ENCODE assay signal across 13 cellular contexts in the genomic region with DNA sequence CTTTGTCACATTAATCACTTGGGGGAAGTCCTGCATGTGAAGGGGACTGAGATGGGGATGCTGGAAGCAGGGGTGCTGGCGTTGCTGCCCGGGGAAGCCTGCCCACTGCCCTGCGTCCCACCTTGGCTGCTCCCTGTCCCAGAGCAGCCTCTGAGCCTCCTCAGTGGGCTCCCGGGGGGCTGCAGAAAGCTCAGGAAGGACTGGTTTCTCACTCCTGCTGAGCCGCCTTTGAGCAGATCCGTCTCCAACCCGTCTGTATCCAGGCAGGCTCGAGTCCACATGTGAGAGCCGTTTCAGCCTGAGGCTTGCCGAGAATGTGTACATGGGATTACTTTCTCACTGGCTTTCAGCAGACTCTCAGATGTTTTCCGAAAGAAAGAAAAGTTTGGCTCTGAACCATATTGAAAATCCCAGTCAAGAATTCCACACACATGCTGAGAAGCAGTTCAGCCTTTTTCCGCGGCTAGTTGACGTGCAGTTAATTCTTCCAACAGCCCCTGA.
DNase-seq lines count a peak whose midpoint lies in the region; ATAC-seq and TF ChIP-seq lines count a peak whose summit lies in the region.
"Had no signal": no experiment of that assay in that cellular context is flagged by ENCODE, and none has a peak within 500 bp of the region (broad histone marks: within the 10 kb centered on the region; RNA-seq: fewer than 3 reads in every experiment).

No MANE protein-coding gene starts in this region.

- TF ChIP-seq POLR2A in uterus (IDR thresholded peaks at IDR 0.05): no peak

- DNase-seq in cardiac septum (ENCODE audit: low spot score): peak; percentile 70
- DNase-seq in right atrium auricular region (ENCODE audit: low spot score): no peak
- peak; percentile 17 for DNase-seq in fibroblast of pulmonary artery (ENCODE audit: low read depth)
- DNase-seq in nephron progenitor cell: no peak
- no peak for DNase-seq in uterus
- no peak for DNase-seq in GOT3 (lab: John Stamatoyannopoulos, UW)
- no peak for DNase-seq in NCI-H2029 (lab: John Stamatoyannopoulos, UW)
- DNase-seq: adrenal gland, retina had no signal

- H3K4me1 Mint-ChIP-seq in nephron progenitor cell: peaks cover 68% of the 10 kb centered on the region

- no peaks in the 10 kb centered on the region for H3K9me3 ChIP-seq in right atrium auricular region
- no peaks in the 10 kb centered on the region for H3K9me3 ChIP-seq in uterus
- H3K9me3 ChIP-seq: A549, adrenal gland had no signal

- H3K27ac ChIP-seq in right atrium auricular region (peak overlapping the region in 1 of 2 donors; percentile 64), uterus (peak overlapping the region; percentile 69 to 72)
- H3K27ac ChIP-seq: adrenal gland, foreskin keratinocyte had no signal

- no peak overlapping the region for H3K4me3 Mint-ChIP-seq in nephron progenitor cell
- H3K4me3 Mint-ChIP-seq: T-helper 1 cell treated with Interleukin-12 subunit alpha and Interleukin-12 subunit beta and Interleukin-4 antibody, amounts not matched to agents 30 μg/mL and 1 μg/mL, for 36 hours had no signal

- H3K4me1 ChIP-seq in right atrium auricular region (peaks cover 0 to 15% of the 10 kb centered on the region in 2 donors), uterus (peaks cover 0 to 3% of the 10 kb centered on the region in 2 donors)
- H3K4me1 ChIP-seq: adrenal gland, foreskin keratinocyte had no signal

- TF ChIP-seq CTCF in right atrium auricular region (IDR thresholded peaks at IDR 0.05) (no peak), fibroblast of pulmonary artery (IDR thresholded peaks at IDR 0.05; ENCODE audit: low read length, missing control alignments) (no peak), nephron progenitor cell (IDR thresholded peaks at IDR 0.05) (no peak), uterus (IDR thresholded peaks at IDR 0.05) (no peak)

- peaks cover 20% of the 10 kb centered on the region for H3K9me3 Mint-ChIP-seq in nephron progenitor cell

- no peaks in the 10 kb centered on the region for H3K36me3 Mint-ChIP-seq in nephron progenitor cell (ENCODE audit: low read depth)

- H3K27ac Mint-ChIP-seq in nephron progenitor cell: peak overlapping the region; percentile 22
- H3K27ac Mint-ChIP-seq: T-helper 1 cell treated with Interleukin-12 subunit alpha and Interleukin-12 subunit beta and Interleukin-4 antibody, amounts not matched to agents 30 μg/mL and 1 μg/mL, for 36 hours had no signal

- no peak overlapping the region for H3K4me3 ChIP-seq in right atrium auricular region
- no peak overlapping the region for H3K4me3 ChIP-seq in fibroblast of pulmonary artery (replicated peaks; ENCODE audit: low read depth, low read length)
- no peak overlapping the region for H3K4me3 ChIP-seq in uterus
- H3K4me3 ChIP-seq: A549, adrenal gland had no signal

- no peaks in the 10 kb centered on the region for H3K36me3 ChIP-seq in right atrium auricular region
- no peaks in the 10 kb centered on the region for H3K36me3 ChIP-seq in uterus
- H3K36me3 ChIP-seq: adrenal gland had no signal

- ATAC-seq in GM21825 (IDR thresholded peaks at IDR 0.05; ENCODE audit: unreplicated experiment): no peak
- ATAC-seq: A549, foreskin keratinocyte had no signal

- H3K27me3 Mint-ChIP-seq in nephron progenitor cell (ENCODE audit: low read depth, poor library complexity): peaks cover 7% of the 10 kb centered on the region

- H3K27me3 ChIP-seq in right atrium auricular region (no peaks in the 10 kb centered on the region), uterus (no peaks in the 10 kb centered on the region)
- H3K27me3 ChIP-seq: adrenal gland had no signal

- intact Hi-C loops in cardiac septum (cut with DNase I) (loop anchor here (5.0 kb wide), 1 partner anchor 46 kb away; no protein-coding TSS in a partner anchor), uterus (cut with DNase I; ENCODE audit: low total_unique reads) (no loop called here)

Comparison
In these comparisons a context has a peak if more than half of its experiments do, and no peak if none do; other contexts are left out.
1. DNase-seq: peak in cardiac septum (single experiment) and fibroblast of pulmonary artery (single experiment); none in right atrium auricular region (single experiment), nephron progenitor cell (single experiment), uterus (0 of 2), GOT3 (single experiment) and NCI-H2029 (single experiment).